35 cellular contexts compared by ENCODE assay signal in genomic region chrX:81556880-81557279, GRCh38.
"Had no signal": no experiment of that assay in that cellular context is flagged by ENCODE, and none has a peak within 500 bp of the region (broad histone marks: within the 10 kb centered on the region; RNA-seq: fewer than 3 reads in every experiment).

No MANE protein-coding gene starts in this region.

- H3K4me3 ChIP-seq: MG63 had no signal

- DNase-seq: Karpas-422, Kasumi-1, MG63, MM.1S, MV-4-11, NCI-H1048, NCI-H1092, NCI-H1092 treated with DMSO at 0.1 percent for 48 hours, NCI-H1105, NCI-H1105 treated with DMSO at 0.1 percent for 48 hours, NCI-H1417, NCI-H1417 treated with DMSO at 0.1 percent for 48 hours, NCI-H1436, NCI-H1436 treated with DMSO at 0.1 percent for 48 hours, NCI-H146, NCI-H1694, NCI-H1694 treated with DMSO at 0.1 percent for 48 hours, NCI-H187, NCI-H187 treated with DMSO at 0.1 percent for 48 hours, NCI-H1930, NCI-H2029, NCI-H2029 treated with DMSO at 0.1 percent for 48 hours, NCI-H2081, NCI-H2081 treated with DMSO at 0.1 percent for 48 hours, NCI-H2107, NCI-H2171, NCI-H2171 treated with DMSO at 0.1 percent for 48 hours, NCI-H2227 treated with DMSO at 0.1 percent for 48 hours, NCI-H226, NCI-H345, NCI-H446, NCI-H446 treated with DMSO at 0.1 percent for 48 hours, NCI-H510A, NCI-H510A treated with DMSO at 0.1 percent for 48 hours had no signal

- H3K36me3 ChIP-seq: MG63 had no signal

- H3K4me2 ChIP-seq: KMS-11 had no signal

- H3K9ac ChIP-seq: KMS-11 had no signal

- H3K27ac ChIP-seq: KMS-11 had no signal

- H3K9me3 ChIP-seq: MG63 had no signal

- H3K27me3 ChIP-seq: MG63 had no signal
